1 cellular context compared by ENCODE assay signal in the genomic region with DNA sequence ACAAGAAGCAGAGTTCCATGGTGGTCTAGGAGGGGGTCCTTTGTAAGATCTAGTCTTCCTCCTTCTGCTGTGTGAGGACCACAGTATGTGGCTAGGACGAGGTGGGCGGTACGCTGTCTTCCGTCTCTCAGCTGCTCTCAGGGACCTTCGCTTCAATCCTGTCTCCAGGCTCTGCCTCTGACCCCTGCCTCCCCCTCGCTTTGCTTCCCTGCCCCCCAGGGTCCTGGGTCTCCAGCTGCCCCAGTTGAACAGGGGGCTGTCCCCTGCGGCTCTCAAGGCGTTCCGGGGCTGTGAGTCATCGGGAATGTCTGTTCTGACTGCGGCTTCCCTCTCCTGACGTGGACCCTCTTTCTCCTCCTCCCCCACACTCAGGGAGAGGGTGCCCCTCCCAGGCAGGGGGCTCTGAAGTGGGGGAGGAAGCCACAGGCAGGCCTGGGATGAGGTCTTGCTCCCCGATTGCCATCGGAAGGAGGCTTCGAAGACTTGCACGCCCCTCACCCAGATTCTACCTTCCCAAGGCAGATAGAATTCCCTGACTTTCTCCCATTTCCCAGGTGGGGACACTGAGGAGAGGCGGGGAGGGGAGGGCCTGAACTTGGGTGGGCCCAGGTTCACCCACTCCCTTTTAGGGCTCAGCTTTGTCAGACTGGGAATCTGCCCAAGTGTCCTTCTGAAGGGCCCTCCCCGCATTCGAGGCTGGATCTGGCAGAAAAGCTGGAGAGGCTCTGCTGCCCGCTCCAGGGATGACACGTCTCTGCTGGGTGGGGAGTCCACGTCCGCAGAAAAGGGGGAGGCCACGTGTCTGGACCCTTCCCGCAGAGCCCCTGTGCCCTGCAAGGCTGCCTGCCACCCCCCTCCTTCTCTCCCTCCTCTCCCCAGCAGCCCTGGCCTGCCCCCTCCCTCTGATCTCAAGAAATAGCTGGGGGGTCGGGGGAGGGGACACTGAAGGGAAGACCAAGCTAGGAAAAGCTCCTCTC.
A peak's percentile ranks its signal among the peaks of the same experiment; 100 is the strongest.
TF ChIP-seq lines count a peak whose summit lies in the region.

No MANE protein-coding gene starts in this region.

TF ChIP-seq in HepG2, 621 proteins besides CTCF, POLR2A, EP300 and RAD21 (continued from another document and continues in another):
- TF ChIP-seq, protein P1, sequence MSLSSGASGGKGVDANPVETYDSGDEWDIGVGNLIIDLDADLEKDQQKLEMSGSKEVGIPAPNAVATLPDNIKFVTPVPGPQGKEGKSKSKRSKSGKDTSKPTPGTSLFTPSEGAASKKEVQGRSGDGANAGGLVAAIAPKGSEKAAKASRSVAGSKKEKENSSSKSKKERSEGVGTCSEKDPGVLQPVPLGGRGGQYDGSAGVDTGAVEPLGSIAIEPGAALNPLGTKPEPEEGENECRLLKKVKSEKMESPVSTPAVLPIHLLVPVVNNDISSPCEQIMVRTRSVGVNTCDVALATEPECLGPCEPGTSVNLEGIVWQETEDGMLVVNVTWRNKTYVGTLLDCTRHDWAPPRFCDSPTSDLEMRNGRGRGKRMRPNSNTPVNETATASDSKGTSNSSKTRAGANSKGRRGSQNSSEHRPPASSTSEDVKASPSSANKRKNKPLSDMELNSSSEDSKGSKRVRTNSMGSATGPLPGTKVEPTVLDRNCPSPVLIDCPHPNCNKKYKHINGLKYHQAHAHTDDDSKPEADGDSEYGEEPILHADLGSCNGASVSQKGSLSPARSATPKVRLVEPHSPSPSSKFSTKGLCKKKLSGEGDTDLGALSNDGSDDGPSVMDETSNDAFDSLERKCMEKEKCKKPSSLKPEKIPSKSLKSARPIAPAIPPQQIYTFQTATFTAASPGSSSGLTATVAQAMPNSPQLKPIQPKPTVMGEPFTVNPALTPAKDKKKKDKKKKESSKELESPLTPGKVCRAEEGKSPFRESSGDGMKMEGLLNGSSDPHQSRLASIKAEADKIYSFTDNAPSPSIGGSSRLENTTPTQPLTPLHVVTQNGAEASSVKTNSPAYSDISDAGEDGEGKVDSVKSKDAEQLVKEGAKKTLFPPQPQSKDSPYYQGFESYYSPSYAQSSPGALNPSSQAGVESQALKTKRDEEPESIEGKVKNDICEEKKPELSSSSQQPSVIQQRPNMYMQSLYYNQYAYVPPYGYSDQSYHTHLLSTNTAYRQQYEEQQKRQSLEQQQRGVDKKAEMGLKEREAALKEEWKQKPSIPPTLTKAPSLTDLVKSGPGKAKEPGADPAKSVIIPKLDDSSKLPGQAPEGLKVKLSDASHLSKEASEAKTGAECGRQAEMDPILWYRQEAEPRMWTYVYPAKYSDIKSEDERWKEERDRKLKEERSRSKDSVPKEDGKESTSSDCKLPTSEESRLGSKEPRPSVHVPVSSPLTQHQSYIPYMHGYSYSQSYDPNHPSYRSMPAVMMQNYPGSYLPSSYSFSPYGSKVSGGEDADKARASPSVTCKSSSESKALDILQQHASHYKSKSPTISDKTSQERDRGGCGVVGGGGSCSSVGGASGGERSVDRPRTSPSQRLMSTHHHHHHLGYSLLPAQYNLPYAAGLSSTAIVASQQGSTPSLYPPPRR (CRISPR knock-in tag; IDR thresholded peaks at IDR 0.05; ENCODE audit: borderline replicate concordance) = peak; percentile 29; the same call in 1 of the 2 replicates
- TF ChIP-seq NCOA5 (CRISPR knock-in tag; IDR thresholded peaks at IDR 0.05) (no peak), FIP1L1 (IDR thresholded peaks at IDR 0.05; ENCODE audit: borderline replicate concordance, insufficient read depth, low read depth, low read length) (no peak), HNRNPH1 (optimal IDR thresholded peaks at IDR 0.05; ENCODE audit: low read depth, low read length) (no peak), CHD4 (IDR thresholded peaks at IDR 0.05; ENCODE audit: borderline replicate concordance, low read length) (no peak), RBAK (CRISPR knock-in tag; IDR thresholded peaks at IDR 0.05) (no peak), MTF2 (CRISPR knock-in tag; IDR thresholded peaks at IDR 0.05; ENCODE audit: borderline replicate concordance) (no peak), ZSCAN22 (CRISPR knock-in tag; IDR thresholded peaks at IDR 0.05) (0 out of 2 replicates have a peak, but pooled peaks have one; percentile 57), ZNF678 (CRISPR knock-in tag; IDR thresholded peaks at IDR 0.05) (0 out of 2 replicates have a peak, but pooled peaks have one; percentile 33), SP5 (CRISPR knock-in tag; IDR thresholded peaks at IDR 0.05; ENCODE audit: borderline replicate concordance, low read depth) (peak; percentile 28; the same call in 1 of the 2 replicates), ZNF468 (CRISPR knock-in tag; IDR thresholded peaks at IDR 0.05) (no peak), ZBTB7A (CRISPR knock-in tag; IDR thresholded peaks at IDR 0.05) (peak; percentile 41; the same call in 1 of the 2 replicates), MIER3 (CRISPR knock-in tag; IDR thresholded peaks at IDR 0.05; ENCODE audit: borderline replicate concordance) (no peak), ZNF383 (CRISPR knock-in tag; IDR thresholded peaks at IDR 0.05; ENCODE audit: borderline replicate concordance) (0 out of 2 replicates have a peak, but pooled peaks have one; percentile 36), NR2C2 (CRISPR knock-in tag; IDR thresholded peaks at IDR 0.05; ENCODE audit: borderline replicate concordance) (peak; percentile 52; the same call in 1 of the 2 replicates), U2AF1 (optimal IDR thresholded peaks at IDR 0.05; ENCODE audit: low read depth, low read length) (no peak), ZMYM3 (CRISPR knock-in tag; IDR thresholded peaks at IDR 0.05) (peak; percentile 65; the same call in 1 of the 2 replicates), ZSCAN25 (CRISPR knock-in tag; IDR thresholded peaks at IDR 0.05) (0 out of 2 replicates have a peak, but pooled peaks have one; percentile 20)
- TF ChIP-seq, protein P2, sequence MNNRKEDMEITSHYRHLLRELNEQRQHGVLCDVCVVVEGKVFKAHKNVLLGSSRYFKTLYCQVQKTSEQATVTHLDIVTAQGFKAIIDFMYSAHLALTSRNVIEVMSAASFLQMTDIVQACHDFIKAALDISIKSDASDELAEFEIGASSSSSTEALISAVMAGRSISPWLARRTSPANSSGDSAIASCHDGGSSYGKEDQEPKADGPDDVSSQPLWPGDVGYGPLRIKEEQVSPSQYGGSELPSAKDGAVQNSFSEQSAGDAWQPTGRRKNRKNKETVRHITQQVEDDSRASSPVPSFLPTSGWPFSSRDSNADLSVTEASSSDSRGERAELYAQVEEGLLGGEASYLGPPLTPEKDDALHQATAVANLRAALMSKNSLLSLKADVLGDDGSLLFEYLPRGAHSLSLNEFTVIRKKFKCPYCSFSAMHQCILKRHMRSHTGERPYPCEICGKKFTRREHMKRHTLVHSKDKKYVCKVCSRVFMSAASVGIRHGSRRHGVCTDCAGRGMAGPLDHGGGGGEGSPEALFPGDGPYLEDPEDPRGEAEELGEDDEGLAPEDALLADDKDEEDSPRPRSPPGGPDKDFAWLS (CRISPR knock-in tag; IDR thresholded peaks at IDR 0.05; ENCODE audit: borderline replicate concordance) = peak; percentile 77; the same call in 1 of the 2 replicates
- TF ChIP-seq, protein P3, sequence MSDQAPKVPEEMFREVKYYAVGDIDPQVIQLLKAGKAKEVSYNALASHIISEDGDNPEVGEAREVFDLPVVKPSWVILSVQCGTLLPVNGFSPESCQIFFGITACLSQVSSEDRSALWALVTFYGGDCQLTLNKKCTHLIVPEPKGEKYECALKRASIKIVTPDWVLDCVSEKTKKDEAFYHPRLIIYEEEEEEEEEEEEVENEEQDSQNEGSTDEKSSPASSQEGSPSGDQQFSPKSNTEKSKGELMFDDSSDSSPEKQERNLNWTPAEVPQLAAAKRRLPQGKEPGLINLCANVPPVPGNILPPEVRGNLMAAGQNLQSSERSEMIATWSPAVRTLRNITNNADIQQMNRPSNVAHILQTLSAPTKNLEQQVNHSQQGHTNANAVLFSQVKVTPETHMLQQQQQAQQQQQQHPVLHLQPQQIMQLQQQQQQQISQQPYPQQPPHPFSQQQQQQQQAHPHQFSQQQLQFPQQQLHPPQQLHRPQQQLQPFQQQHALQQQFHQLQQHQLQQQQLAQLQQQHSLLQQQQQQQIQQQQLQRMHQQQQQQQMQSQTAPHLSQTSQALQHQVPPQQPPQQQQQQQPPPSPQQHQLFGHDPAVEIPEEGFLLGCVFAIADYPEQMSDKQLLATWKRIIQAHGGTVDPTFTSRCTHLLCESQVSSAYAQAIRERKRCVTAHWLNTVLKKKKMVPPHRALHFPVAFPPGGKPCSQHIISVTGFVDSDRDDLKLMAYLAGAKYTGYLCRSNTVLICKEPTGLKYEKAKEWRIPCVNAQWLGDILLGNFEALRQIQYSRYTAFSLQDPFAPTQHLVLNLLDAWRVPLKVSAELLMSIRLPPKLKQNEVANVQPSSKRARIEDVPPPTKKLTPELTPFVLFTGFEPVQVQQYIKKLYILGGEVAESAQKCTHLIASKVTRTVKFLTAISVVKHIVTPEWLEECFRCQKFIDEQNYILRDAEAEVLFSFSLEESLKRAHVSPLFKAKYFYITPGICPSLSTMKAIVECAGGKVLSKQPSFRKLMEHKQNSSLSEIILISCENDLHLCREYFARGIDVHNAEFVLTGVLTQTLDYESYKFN (CRISPR knock-in tag; conservative IDR thresholded peaks at IDR 0.05) = peak; percentile 38; the same call in 1 of the 2 replicates
- TF ChIP-seq, protein P4, sequence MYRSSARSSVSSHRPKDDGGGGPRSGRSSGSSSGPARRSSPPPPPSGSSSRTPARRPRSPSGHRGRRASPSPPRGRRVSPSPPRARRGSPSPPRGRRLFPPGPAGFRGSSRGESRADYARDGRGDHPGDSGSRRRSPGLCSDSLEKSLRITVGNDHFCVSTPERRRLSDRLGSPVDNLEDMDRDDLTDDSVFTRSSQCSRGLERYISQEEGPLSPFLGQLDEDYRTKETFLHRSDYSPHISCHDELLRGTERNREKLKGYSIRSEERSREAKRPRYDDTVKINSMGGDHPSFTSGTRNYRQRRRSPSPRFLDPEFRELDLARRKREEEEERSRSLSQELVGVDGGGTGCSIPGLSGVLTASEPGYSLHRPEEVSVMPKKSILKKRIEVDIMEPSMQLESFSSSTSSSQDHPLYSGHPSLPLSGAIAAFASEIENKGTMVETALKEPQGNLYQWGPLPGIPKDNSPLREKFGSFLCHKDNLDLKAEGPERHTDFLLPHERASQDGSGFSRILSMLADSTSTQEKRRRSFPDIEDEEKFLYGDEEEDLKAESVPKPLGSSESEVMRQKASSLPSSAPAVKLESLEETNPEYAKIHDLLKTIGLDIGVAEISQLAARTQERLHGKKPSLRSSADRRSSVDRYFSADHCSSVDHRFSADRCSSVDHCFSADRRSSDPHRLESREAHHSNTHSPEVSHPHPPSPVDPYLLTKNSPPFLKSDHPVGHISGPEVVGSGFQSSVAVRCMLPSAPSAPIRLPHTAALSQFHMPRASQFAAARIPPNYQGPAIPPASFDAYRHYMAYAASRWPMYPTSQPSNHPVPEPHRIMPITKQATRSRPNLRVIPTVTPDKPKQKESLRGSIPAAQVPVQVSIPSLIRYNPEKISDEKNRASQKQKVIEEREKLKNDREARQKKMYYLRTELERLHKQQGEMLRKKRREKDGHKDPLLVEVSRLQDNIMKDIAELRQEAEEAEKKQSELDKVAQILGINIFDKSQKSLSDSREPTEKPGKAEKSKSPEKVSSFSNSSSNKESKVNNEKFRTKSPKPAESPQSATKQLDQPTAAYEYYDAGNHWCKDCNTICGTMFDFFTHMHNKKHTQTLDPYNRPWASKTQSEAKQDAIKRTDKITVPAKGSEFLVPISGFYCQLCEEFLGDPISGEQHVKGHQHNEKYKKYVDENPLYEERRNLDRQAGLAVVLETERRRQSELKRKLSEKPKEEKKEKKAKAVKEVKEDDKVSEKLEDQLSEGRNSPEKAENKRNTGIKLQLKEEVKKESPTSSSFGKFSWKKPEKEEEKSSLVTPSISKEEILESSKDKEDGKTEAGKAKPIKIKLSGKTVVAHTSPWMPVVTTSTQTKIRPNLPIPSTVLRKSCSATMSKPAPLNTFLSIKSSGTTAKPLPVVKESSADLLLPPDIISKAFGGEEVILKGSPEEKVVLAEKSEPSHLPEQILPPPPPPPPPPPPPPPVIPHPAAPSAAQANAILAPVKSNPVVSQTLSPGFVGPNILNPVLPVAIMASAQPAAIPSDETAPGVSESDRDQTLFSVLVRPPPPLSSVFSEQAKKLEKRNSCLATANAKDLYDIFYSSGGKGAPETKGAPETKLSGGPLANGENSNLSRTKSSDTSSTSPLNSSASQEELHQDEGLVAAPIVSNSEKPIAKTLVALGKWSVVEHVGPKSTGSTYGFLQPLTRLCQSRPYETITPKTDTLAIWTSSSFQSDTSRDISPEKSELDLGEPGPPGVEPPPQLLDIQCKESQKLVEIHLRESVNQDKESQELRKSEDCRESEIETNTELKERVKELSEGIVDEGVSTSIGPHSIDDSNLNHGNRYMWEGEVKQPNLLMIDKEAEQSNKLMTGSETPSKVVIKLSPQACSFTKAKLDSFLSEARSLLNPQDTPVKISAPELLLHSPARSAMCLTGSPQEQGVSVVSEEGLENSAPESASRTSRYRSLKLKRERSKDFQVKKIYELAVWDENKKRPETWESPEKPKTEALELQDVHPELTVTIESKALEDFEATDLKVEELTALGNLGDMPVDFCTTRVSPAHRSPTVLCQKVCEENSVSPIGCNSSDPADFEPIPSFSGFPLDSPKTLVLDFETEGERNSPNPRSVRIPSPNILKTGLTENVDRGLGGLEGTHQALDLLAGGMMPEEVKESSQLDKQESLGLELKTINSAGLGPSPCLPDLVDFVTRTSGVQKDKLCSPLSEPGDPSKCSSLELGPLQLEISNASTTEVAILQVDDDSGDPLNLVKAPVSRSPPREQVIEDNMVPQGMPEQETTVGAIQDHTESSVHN (CRISPR knock-in tag; IDR thresholded peaks at IDR 0.05) = 0 out of 2 replicates have a peak, but pooled peaks have one; percentile 35
- TF ChIP-seq, protein P5, sequence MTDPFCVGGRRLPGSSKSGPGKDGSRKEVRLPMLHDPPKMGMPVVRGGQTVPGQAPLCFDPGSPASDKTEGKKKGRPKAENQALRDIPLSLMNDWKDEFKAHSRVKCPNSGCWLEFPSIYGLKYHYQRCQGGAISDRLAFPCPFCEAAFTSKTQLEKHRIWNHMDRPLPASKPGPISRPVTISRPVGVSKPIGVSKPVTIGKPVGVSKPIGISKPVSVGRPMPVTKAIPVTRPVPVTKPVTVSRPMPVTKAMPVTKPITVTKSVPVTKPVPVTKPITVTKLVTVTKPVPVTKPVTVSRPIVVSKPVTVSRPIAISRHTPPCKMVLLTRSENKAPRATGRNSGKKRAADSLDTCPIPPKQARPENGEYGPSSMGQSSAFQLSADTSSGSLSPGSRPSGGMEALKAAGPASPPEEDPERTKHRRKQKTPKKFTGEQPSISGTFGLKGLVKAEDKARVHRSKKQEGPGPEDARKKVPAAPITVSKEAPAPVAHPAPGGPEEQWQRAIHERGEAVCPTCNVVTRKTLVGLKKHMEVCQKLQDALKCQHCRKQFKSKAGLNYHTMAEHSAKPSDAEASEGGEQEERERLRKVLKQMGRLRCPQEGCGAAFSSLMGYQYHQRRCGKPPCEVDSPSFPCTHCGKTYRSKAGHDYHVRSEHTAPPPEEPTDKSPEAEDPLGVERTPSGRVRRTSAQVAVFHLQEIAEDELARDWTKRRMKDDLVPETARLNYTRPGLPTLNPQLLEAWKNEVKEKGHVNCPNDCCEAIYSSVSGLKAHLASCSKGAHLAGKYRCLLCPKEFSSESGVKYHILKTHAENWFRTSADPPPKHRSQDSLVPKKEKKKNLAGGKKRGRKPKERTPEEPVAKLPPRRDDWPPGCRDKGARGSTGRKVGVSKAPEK (CRISPR knock-in tag; IDR thresholded peaks at IDR 0.05; ENCODE audit: borderline replicate concordance) = 0 out of 2 replicates have a peak, but pooled peaks have one; percentile 52
- TF ChIP-seq, protein P6, sequence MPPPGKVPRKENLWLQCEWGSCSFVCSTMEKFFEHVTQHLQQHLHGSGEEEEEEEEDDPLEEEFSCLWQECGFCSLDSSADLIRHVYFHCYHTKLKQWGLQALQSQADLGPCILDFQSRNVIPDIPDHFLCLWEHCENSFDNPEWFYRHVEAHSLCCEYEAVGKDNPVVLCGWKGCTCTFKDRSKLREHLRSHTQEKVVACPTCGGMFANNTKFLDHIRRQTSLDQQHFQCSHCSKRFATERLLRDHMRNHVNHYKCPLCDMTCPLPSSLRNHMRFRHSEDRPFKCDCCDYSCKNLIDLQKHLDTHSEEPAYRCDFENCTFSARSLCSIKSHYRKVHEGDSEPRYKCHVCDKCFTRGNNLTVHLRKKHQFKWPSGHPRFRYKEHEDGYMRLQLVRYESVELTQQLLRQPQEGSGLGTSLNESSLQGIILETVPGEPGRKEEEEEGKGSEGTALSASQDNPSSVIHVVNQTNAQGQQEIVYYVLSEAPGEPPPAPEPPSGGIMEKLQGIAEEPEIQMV (CRISPR knock-in tag; IDR thresholded peaks at IDR 0.05; ENCODE audit: low read depth) = peak; percentile 52; the same call in 1 of the 2 replicates
